ENCODE assay signal across 9 cellular contexts in the genomic region with DNA sequence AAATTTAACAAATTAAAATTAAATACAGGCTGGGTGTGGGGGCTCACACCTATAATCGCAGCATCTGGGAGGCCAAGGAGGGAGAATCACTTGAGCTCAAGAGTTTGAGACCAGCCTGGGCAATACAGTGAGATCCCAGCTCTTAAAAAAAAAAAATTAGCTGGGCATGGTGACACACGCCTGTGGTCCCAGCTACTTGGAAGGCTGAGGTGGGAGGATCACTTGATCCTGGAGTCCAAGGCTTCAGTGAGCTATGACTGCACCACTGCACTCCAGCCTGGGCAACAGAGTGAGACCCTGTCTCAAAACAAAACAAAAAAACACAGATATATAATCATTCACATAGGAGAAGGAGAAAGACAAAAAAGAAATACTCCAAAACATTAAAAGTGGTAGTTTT. TPM values are rescaled to one million over a fixed set of nuclear protein-coding genes. Genes with fewer than 3 reads are reported as not detected.
DNase-seq lines count a peak whose midpoint lies in the region; ATAC-seq, FAIRE-seq and TF ChIP-seq lines count a peak whose summit lies in the region.
"Not testable (repeated sequence)": the region's sequence is repeated elsewhere in the genome, so short reads cannot be mapped to it uniquely, and the experiment has no call there.
"Had no signal": no experiment of that assay in that cellular context is flagged by ENCODE, and none has a peak within 500 bp of the region (broad histone marks: within the 10 kb centered on the region; RNA-seq: fewer than 3 reads in every experiment).

No MANE protein-coding gene starts in this region.

- H3K27ac ChIP-seq in HEK293 (ENCODE audit: extremely low read depth, low read depth, low read length); K562 (ENCODE audit: extremely low read depth, low read depth, low read length): not testable (repeated sequence)

- BruUV-seq in K562 (replicated peaks; lab: Mats Ljungman, UMichigan) = not testable (repeated sequence)

- H3K4me3 ChIP-seq in HEK293 (ENCODE audit: low read depth, low read length); K562: not testable (repeated sequence)

- TF ChIP-seq EP300 in K562 (IDR thresholded peaks at IDR 0.05; ENCODE audit: low read length) = not testable (repeated sequence)

- not testable (repeated sequence) for TF ChIP-seq RAD21 in K562 (CRISPR knock-in tag; conservative IDR thresholded peaks at IDR 0.05 in 1 of 2, IDR thresholded peaks at IDR 0.05 in 1 of 2)

- not testable (repeated sequence) for H3K4me1 ChIP-seq in HEK293 (ENCODE audit: control insufficient read depth, insufficient read depth, low read length); K562 (replicated peaks in 1 of 2; ENCODE audit: control insufficient read depth in 2 of 2, insufficient read depth in 2 of 2, low read length in 2 of 2)

- H3K4me2 ChIP-seq in K562 (ENCODE audit: insufficient read depth, low read length) = not testable (repeated sequence)

- CTCF ChIA-PET in HEK293 (lab: Yijun Ruan, JAX) = interaction anchor here (0.6 to 0.7 kb wide), 2 partner anchors 387 to 1231 kb away, joined by 3 read pairs; no protein-coding TSS in a partner anchor
- CTCF ChIA-PET in K562 (lab: Yijun Ruan, JAX; ENCODE audit: low intra/inter-chr PET ratio) = not testable (repeated sequence)

- H3K79me2 ChIP-seq in K562 (ENCODE audit: control insufficient read depth, insufficient read depth, low read length) = not testable (repeated sequence)

- in situ Hi-C loops in K562 (cut with MboI) = not testable (repeated sequence)

- WGBS in K562 (ENCODE audit: insufficient coverage, low coverage, missing lambda C conversion rate) = 89% methylated on average over 2 of the region's 2 CpGs

- POLR2A ChIA-PET in HEK293 (lab: Yijun Ruan, JAX) = not testable (repeated sequence)
- POLR2A ChIA-PET in K562 (lab: Yijun Ruan, JAX) = interaction anchor here (0.6 to 1.1 kb wide), 4 partner anchors 9 to 1068 kb away, joined by 3 read pairs; no protein-coding TSS in a partner anchor

- not testable (repeated sequence) for FAIRE-seq in K562 (lab: Jason Lieb, UNC)

- H4K20me1 ChIP-seq in K562 (replicated peaks; ENCODE audit: control insufficient read depth, insufficient read depth, low read length) = not testable (repeated sequence)

- H3K27me3 ChIP-seq in K562 (ENCODE audit: control insufficient read depth in 2 of 2, insufficient read depth in 2 of 2, low read length in 2 of 2) = not testable (repeated sequence)

- not testable (repeated sequence) for TF ChIP-seq CTCF in HEK293 (tag by site-specific recombination; IDR thresholded peaks at IDR 0.05); K562 (IDR thresholded peaks at IDR 0.05 in 2 of 3, conservative IDR thresholded peaks at IDR 0.05 in 1 of 3; ENCODE audit: insufficient read depth in 2 of 3, low read depth in 1 of 3, low read length in 3 of 3)

- H3K9me3 ChIP-seq in HEK293 (ENCODE audit: control insufficient read depth, insufficient read depth, low read depth, low read length); K562 (replicated peaks; ENCODE audit: control insufficient read depth, insufficient read depth, low read depth, low read length): not testable (repeated sequence)

- H3K9me1 ChIP-seq in K562 (ENCODE audit: control insufficient read depth, insufficient read depth, low read length) = not testable (repeated sequence)

- not testable (repeated sequence) for TF ChIP-seq POLR2A in K562 (conservative IDR thresholded peaks at IDR 0.05)

- not testable (repeated sequence) for DNase-seq in K562 (ENCODE audit: extremely low read depth in 1 of 4, low spot score in 3 of 4)

- not testable (repeated sequence) for H3K9ac ChIP-seq in K562 (ENCODE audit: insufficient read depth in 1 of 2, low read depth in 2 of 2, low read length in 2 of 2)

- ATAC-seq in K562 = not testable (repeated sequence)

- H2AFZ ChIP-seq in K562 (ENCODE audit: low read depth, low read length) = not testable (repeated sequence)

- intact Hi-C loops in K562 (cut with micrococcal nuclease) = not testable (repeated sequence)

- H3K36me3 ChIP-seq in HEK293 (ENCODE audit: control insufficient read depth in 2 of 2, insufficient read depth in 1 of 2, low read length in 2 of 2) (peaks cover 23 to 47% of the 10 kb centered on the region in 2 experiments), K562 (ENCODE audit: control insufficient read depth, insufficient read depth, low read length) (peaks cover 70% of the 10 kb centered on the region)

TF ChIP-seq in HEK293, 187 proteins besides CTCF, POLR2A, EP300 and RAD21:
- TF ChIP-seq ZNF121 (tag by site-specific recombination; IDR thresholded peaks at IDR 0.05) = peak; percentile 70
TF ChIP-seq in HEK293: peak in this region for 1; not testable (repeated sequence) for 186.

TF ChIP-seq in K562, 482 proteins besides CTCF, POLR2A, EP300 and RAD21:
- TF ChIP-seq ZNF121 (CRISPR knock-in tag; conservative IDR thresholded peaks at IDR 0.05) = peak; percentile 86

RNA-seq across cellular contexts. Expression of gene KLHL41, which starts 30.0 kb away (rescaled TPM):
- 0.46 and 0.63 TPM in 2 replicates for total RNA-seq in K562 (2011; cell fraction: chromatin; rRNA removed; ENCODE audit: low replicate concordance)
- 0.17 and 0.79 TPM in 2 replicates for total RNA-seq in K562 (2011; cell fraction: nucleolus; rRNA removed)
- total RNA-seq in K562 (2011; cell fraction: nucleoplasm; rRNA removed) = 0.29 TPM in 1 of 2 replicates, not detected in the other
- 0.05 TPM in 1 of 2 replicates, not detected in the other for total RNA-seq in K562 (2014; rRNA removed)
- 0.06 and 0.11 TPM in 2 replicates for total RNA-seq in K562 (2014; rRNA removed; fragmentation: Illumina TruSeq; extraction: Trizol)
- total RNA-seq in K562 (2015; rRNA removed; fragmentation: Illumina TruSeq; extraction: Trizol) = 0.19 and 0.22 TPM in 2 replicates
- total RNA-seq in K562 (2021) = 0.09 TPM in 1 of 2 replicates, not detected in the other
- 0.08 and 0.15 TPM in 2 replicates for polyA plus RNA-seq in K562 (2011; rRNA removed)
- polyA plus RNA-seq in K562 (2011; cell fraction: cytosol; rRNA removed) = 0.04 TPM in 1 of 2 replicates, not detected in the other
- 0.14 and 0.22 TPM in 2 replicates for polyA plus RNA-seq in K562 (2011; cell fraction: nucleus; rRNA removed)
- polyA plus RNA-seq in K562 (2012) = 0.08 and 0.16 TPM in 2 replicates
- 0.09 and 0.14 TPM in 2 replicates for polyA plus RNA-seq in K562 (2014; fragmentation: Illumina TruSeq; extraction: Trizol)
- under 1 TPM; 0.08 to 0.13 TPM for polyA plus RNA-seq in K562 (2014; fragmentation: Nextera tagmentation; extraction: Ambion mirVana)
- polyA plus RNA-seq in K562 (2014; rRNA removed) = 0.03 and 1.5 TPM in 2 replicates
- polyA minus RNA-seq in K562 (2011; rRNA and poly(A)+ RNA removed) = 0.14 and 0.63 TPM in 2 replicates
- not detected in 2 replicates for polyA minus RNA-seq in K562 (2011; cell fraction: cytosol; rRNA and poly(A)+ RNA removed)
- 0.13 and 0.56 TPM in 2 replicates for polyA minus RNA-seq in K562 (2011; cell fraction: nucleus; rRNA and poly(A)+ RNA removed)
- total RNA-seq: A172; Caco-2; CD4-positive, alpha-beta T cell; CD4-positive, CD25-positive, alpha-beta regulatory T cell; CD8-positive, alpha-beta T cell had no signal
- polyA plus RNA-seq: CD14-positive monocyte; CD8-positive, alpha-beta memory T cell had no signal

RNA-seq across cellular contexts. Expression of gene FASTKD1, which starts 34.2 kb away (rescaled TPM):
- 126 and 375 TPM in 2 replicates for total RNA-seq in K562 (2011; cell fraction: chromatin; rRNA removed; ENCODE audit: low replicate concordance)
- 63.7 and 91.6 TPM in 2 replicates for total RNA-seq in K562 (2011; cell fraction: nucleolus; rRNA removed)
- total RNA-seq in K562 (2011; cell fraction: nucleoplasm; rRNA removed) = 176 and 221 TPM in 2 replicates
- total RNA-seq in K562 (2014; rRNA removed) (54.2 and 63.5 TPM in 2 replicates), K562 (2014; rRNA removed; fragmentation: Illumina TruSeq; extraction: Trizol) (134 and 152 TPM in 2 replicates), K562 (2015; rRNA removed; fragmentation: Illumina TruSeq; extraction: Trizol) (111 and 119 TPM in 2 replicates), K562 (2021) (90.0 and 114 TPM in 2 replicates)
- polyA plus RNA-seq in K562 (2011; rRNA removed) (93.3 and 125 TPM in 2 replicates), K562 (2014; fragmentation: Illumina TruSeq; extraction: Trizol) (83.6 and 89.9 TPM in 2 replicates), K562 (2014; fragmentation: Nextera tagmentation; extraction: Ambion mirVana) (100 to 1,000 TPM; 121 to 132 TPM), K562 (2014; rRNA removed) (117 and 129 TPM in 2 replicates)
- 12.6 and 32.4 TPM in 2 replicates for polyA plus RNA-seq in K562 (2011; cell fraction: cytosol; rRNA removed)
- 70.2 and 104 TPM in 2 replicates for polyA plus RNA-seq in K562 (2011; cell fraction: nucleus; rRNA removed)
- polyA plus RNA-seq in K562 (2012) = 72.3 and 82.3 TPM in 2 replicates
- polyA minus RNA-seq in K562 (2011; rRNA and poly(A)+ RNA removed) = 92.1 and 99.5 TPM in 2 replicates
- 26.0 and 34.5 TPM in 2 replicates for polyA minus RNA-seq in K562 (2011; cell fraction: cytosol; rRNA and poly(A)+ RNA removed)
- 66.9 and 106 TPM in 2 replicates for polyA minus RNA-seq in K562 (2011; cell fraction: nucleus; rRNA and poly(A)+ RNA removed)

RNA-seq across cellular contexts. Expression of gene PPIG, which starts 44.7 kb away (rescaled TPM):
- total RNA-seq in K562 (2011; cell fraction: chromatin; rRNA removed; ENCODE audit: low replicate concordance) = 39.3 and 132 TPM in 2 replicates
- total RNA-seq in K562 (2011; cell fraction: nucleolus; rRNA removed) = 23.7 and 28.8 TPM in 2 replicates
- total RNA-seq in K562 (2011; cell fraction: nucleoplasm; rRNA removed) = 43.7 and 59.3 TPM in 2 replicates
- 47.7 and 52.5 TPM in 2 replicates for total RNA-seq in K562 (2014; rRNA removed)
- 124 and 153 TPM in 2 replicates for total RNA-seq in K562 (2014; rRNA removed; fragmentation: Illumina TruSeq; extraction: Trizol)
- total RNA-seq in K562 (2015; rRNA removed; fragmentation: Illumina TruSeq; extraction: Trizol) = 122 and 127 TPM in 2 replicates
- 63.7 and 75.2 TPM in 2 replicates for total RNA-seq in K562 (2021)
- 112 and 126 TPM in 2 replicates for polyA plus RNA-seq in K562 (2011; rRNA removed)
- 8.9 and 23.6 TPM in 2 replicates for polyA plus RNA-seq in K562 (2011; cell fraction: cytosol; rRNA removed)
- 46.0 and 67.2 TPM in 2 replicates for polyA plus RNA-seq in K562 (2011; cell fraction: nucleus; rRNA removed)
- polyA plus RNA-seq in K562 (2012) = 45.7 and 81.8 TPM in 2 replicates
- polyA plus RNA-seq in K562 (2014; fragmentation: Illumina TruSeq; extraction: Trizol) = 137 and 165 TPM in 2 replicates
- polyA plus RNA-seq in K562 (2014; fragmentation: Nextera tagmentation; extraction: Ambion mirVana) = 100 to 1,000 TPM in 1 of 2 experiments, 10 to 100 TPM in 1; 92.9 to 166 TPM
- polyA plus RNA-seq in K562 (2014; rRNA removed) = 86.6 and 91.0 TPM in 2 replicates
- polyA minus RNA-seq in K562 (2011; rRNA and poly(A)+ RNA removed) = 90.9 and 115 TPM in 2 replicates
- 24.3 and 24.4 TPM in 2 replicates for polyA minus RNA-seq in K562 (2011; cell fraction: cytosol; rRNA and poly(A)+ RNA removed)
- polyA minus RNA-seq in K562 (2011; cell fraction: nucleus; rRNA and poly(A)+ RNA removed) = 42.1 and 73.2 TPM in 2 replicates
